In the genomic region with DNA sequence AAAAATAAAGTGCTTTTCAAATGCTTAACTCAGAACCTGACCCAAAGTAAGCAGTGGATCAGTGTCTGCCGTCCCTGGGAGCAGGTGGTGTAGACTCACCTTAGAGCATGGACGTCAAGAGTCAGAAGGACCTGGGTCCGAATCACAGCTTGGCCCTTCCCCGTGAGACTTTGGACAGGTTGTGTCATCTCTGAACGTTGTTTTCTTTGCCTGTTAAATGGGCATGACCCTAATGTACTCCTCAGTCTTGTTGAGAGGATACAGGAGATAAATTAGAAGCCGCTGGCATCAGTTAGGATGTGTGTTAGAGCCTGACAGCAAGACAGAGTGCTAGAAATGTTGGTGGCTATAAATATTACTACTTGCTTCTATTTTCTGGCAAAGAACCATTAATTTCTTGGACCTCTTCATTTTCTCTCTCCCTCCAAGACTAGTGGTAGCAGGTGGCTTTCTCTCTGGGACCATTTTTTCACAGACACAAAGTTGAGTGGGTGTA, we compare ENCODE assay signal across 6 cellular contexts.
"Had no signal": no experiment of that assay in that cellular context is flagged by ENCODE, and none has a peak within 500 bp of the region (broad histone marks: within the 10 kb centered on the region; RNA-seq: fewer than 3 reads in every experiment).

No MANE protein-coding gene starts in this region.

- H3K4me3 ChIP-seq: GM23338 had no signal

- ATAC-seq: GM23338 had no signal

- H2AFZ ChIP-seq: GM23338 had no signal

- DNase-seq: H9, HCEC 1CT had no signal

- H3K4me2 ChIP-seq: GM23338 had no signal

- FAIRE-seq: H1, H54, HTR-8/SVneo had no signal
